In the genomic region with DNA sequence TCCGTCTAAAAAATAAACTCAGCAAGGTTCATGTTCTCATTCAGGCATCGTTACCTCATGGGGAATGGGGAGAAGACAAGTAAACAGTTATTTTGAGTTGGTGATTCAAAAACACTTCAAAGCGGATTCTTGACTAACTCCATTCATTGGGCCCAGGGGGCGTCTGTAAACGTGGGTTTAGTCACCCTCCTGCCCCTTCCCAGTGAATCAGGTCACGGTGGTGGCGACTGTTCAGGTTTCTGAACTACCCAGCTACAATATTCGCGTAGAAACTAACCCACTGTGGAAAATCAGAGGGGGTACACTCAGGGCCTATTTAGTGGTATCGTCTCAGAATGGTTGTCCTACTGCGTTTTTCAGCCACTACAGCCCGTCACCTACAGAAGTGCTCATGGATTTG, we compare ENCODE assay signal across 12 cellular contexts. TPM values are rescaled to one million over a fixed set of nuclear protein-coding genes. Genes with fewer than 3 reads are reported as not detected.
DNase-seq lines count a peak whose midpoint lies in the region; ATAC-seq and TF ChIP-seq lines count a peak whose summit lies in the region.
"Had no signal": no experiment of that assay in that cellular context is flagged by ENCODE, and none has a peak within 500 bp of the region (broad histone marks: within the 10 kb centered on the region; RNA-seq: fewer than 3 reads in every experiment).

No MANE protein-coding gene starts in this region.

- BruUV-seq in A673 (replicated peaks; lab: Mats Ljungman, UMichigan) = no TSS peak

- H3K9me3 Mint-ChIP-seq in GM23338 = peaks cover 10% of the 10 kb centered on the region
- H3K9me3 Mint-ChIP-seq in brain = peaks cover 4 to 23% (median 14%) of the 10 kb centered on the region in 5 experiments
- peaks cover 0 to 25% (median 2%) of the 10 kb centered on the region in 11 donors for H3K9me3 Mint-ChIP-seq in naive thymus-derived CD4-positive, alpha-beta T cell

- ATAC-seq in GM23338 = no peak
- no peak for ATAC-seq in naive thymus-derived CD4-positive, alpha-beta T cell
- no peak for ATAC-seq in HG02870 (IDR thresholded peaks at IDR 0.05; ENCODE audit: unreplicated experiment)
- no peak for ATAC-seq in GM21737 (IDR thresholded peaks at IDR 0.05; ENCODE audit: unreplicated experiment)

- no peaks in the 10 kb centered on the region for H4K20me1 ChIP-seq in GM23338 (replicated peaks; ENCODE audit: insufficient read depth)

- H3K27me3 Mint-ChIP-seq in GM23338 (ENCODE audit: insufficient read depth, low read depth, poor library complexity) (peaks cover 62% of the 10 kb centered on the region), brain (peaks cover 89% of the 10 kb centered on the region)
- peaks cover 34 to 70% (median 41%) of the 10 kb centered on the region in 5 donors for H3K27me3 Mint-ChIP-seq in naive thymus-derived CD4-positive, alpha-beta T cell

- H3K79me2 ChIP-seq in GM23338 (replicated peaks; ENCODE audit: insufficient read depth) = no peaks in the 10 kb centered on the region

- H3K36me3 Mint-ChIP-seq in GM23338 (ENCODE audit: low read depth) (peaks cover 6% of the 10 kb centered on the region; the same call in 2 of the 3 replicates), brain (no peaks in the 10 kb centered on the region)
- H3K36me3 Mint-ChIP-seq in naive thymus-derived CD4-positive, alpha-beta T cell = peaks cover 0 to 13% (median 0%) of the 10 kb centered on the region in 5 donors

- H3F3A ChIP-seq in GM23338 (replicated peaks; ENCODE audit: low read depth) = peaks cover 11% of the 10 kb centered on the region

- TF ChIP-seq CTCF in A673 (conservative IDR thresholded peaks at IDR 0.05; ENCODE audit: low read depth, low read length) (no peak), GM23338 (conservative IDR thresholded peaks at IDR 0.05; ENCODE audit: low read depth in 2 of 2) (no peak), brain (conservative IDR thresholded peaks at IDR 0.05) (no peak)

- POLR2A ChIA-PET in A673 (lab: Charles Lee; ENCODE audit: low non-redundant PET) = no interaction called here
- POLR2A ChIA-PET in naive thymus-derived CD4-positive, alpha-beta T cell (lab: Charles Lee) = interaction anchor here (0.6 to 1.2 kb wide), 2 partner anchors 56 to 58 kb away, joined by 3 to 6 read pairs; partner anchors contain the start of gene RNASE4

- H3K27ac ChIP-seq in A673 (ENCODE audit: low read depth, low read length, poor library complexity, severe bottlenecking) = no peak overlapping the region
- H3K27ac ChIP-seq in GM23338 (ENCODE audit: low read depth) = no peak overlapping the region
- no peak overlapping the region for H3K27ac ChIP-seq in naive thymus-derived CD4-positive, alpha-beta T cell (ENCODE audit: low read depth, low read length)

- CTCF ChIA-PET in A673 (lab: Charles Lee) = no interaction called here
- CTCF ChIA-PET in naive thymus-derived CD4-positive, alpha-beta T cell (lab: Charles Lee) = no interaction called here

- H3K9me3 ChIP-seq in A673 (ENCODE audit: low read depth, low read length, poor library complexity, severe bottlenecking) = no peaks in the 10 kb centered on the region
- H3K9me3 ChIP-seq in naive thymus-derived CD4-positive, alpha-beta T cell (ENCODE audit: control insufficient read depth in 2 of 3, low read length in 3 of 3) = no peaks in the 10 kb centered on the region

- intact Hi-C loops in A673 (cut with micrococcal nuclease; ENCODE audit: unreplicated experiment) = no loop called here
- intact Hi-C loops in naive thymus-derived CD4-positive, alpha-beta T cell (cut with micrococcal nuclease) = loop anchor here in 1 of 2 donors (10.0 kb wide), 1 partner anchor 349 kb away; no protein-coding TSS in a partner anchor

- H3K27me3 ChIP-seq in A673 (replicated peaks; ENCODE audit: insufficient read depth, low read depth, low read length, poor library complexity) (peaks cover 6% of the 10 kb centered on the region), GM23338 (ENCODE audit: insufficient read depth) (peaks cover 77% of the 10 kb centered on the region)
- no peaks in the 10 kb centered on the region for H3K27me3 ChIP-seq in naive thymus-derived CD4-positive, alpha-beta T cell (ENCODE audit: control insufficient read depth in 2 of 2, insufficient read depth in 2 of 2, low read length in 2 of 2)

- peaks cover 36% of the 10 kb centered on the region for H3K4me1 Mint-ChIP-seq in GM23338
- H3K4me1 Mint-ChIP-seq in brain = peaks cover 66% of the 10 kb centered on the region
- H3K4me1 Mint-ChIP-seq in naive thymus-derived CD4-positive, alpha-beta T cell = peaks cover 37 to 90% (median 84%) of the 10 kb centered on the region in 7 donors

- no peaks in the 10 kb centered on the region for H3K9me2 ChIP-seq in GM23338 (ENCODE audit: insufficient read depth)

- DNase-seq in A673 (ENCODE audit: low spot score) (no peak), GM23338 (ENCODE audit: low spot score) (no peak), 8988T (no peak)
- DNase-seq in naive thymus-derived CD4-positive, alpha-beta T cell = peak in 1 of 9 donors; percentile 23
- no peak for DNase-seq in activated CD8-positive, alpha-beta memory T cell treated with anti-CD3 and anti-CD28 coated beads, Interleukin-2, amount 50 U/mL, for 4 hours
- DNase-seq: kidney glomerular epithelial cell, NCI-H2081, posterior cingulate gyrus had no signal

- no peak overlapping the region for H3K27ac Mint-ChIP-seq in GM23338
- H3K27ac Mint-ChIP-seq in brain = no peak overlapping the region
- peak overlapping the region in 1 of 9 donors; percentile 82 for H3K27ac Mint-ChIP-seq in naive thymus-derived CD4-positive, alpha-beta T cell

- H2AFZ ChIP-seq in GM23338 = peak overlapping the region; percentile 82

- peak overlapping the region; percentile 81 for H3K4me2 ChIP-seq in GM23338

- peak overlapping the region; percentile 43 for H3K4me3 ChIP-seq in A673 (ENCODE audit: low read depth, low read length, poor library complexity, severe bottlenecking)
- H3K4me3 ChIP-seq in GM23338 = peak overlapping the region; percentile 81
- peak overlapping the region; percentile 46 for H3K4me3 ChIP-seq in naive thymus-derived CD4-positive, alpha-beta T cell (ENCODE audit: low read length)

- no peaks in the 10 kb centered on the region for H3K36me3 ChIP-seq in A673 (ENCODE audit: insufficient read depth, low read length, poor library complexity, severe bottlenecking)
- H3K36me3 ChIP-seq in GM23338 (ENCODE audit: insufficient read depth) = no peaks in the 10 kb centered on the region
- H3K36me3 ChIP-seq in naive thymus-derived CD4-positive, alpha-beta T cell (ENCODE audit: control insufficient read depth in 2 of 3, insufficient read depth in 3 of 3, low read length in 3 of 3) = no peaks in the 10 kb centered on the region

- H3K4me3 Mint-ChIP-seq in GM23338 (peak overlapping the region; percentile 92), brain (peak overlapping the region; percentile 80 to 89 (median 85))
- H3K4me3 Mint-ChIP-seq in naive thymus-derived CD4-positive, alpha-beta T cell = peak overlapping the region; percentile 20 to 92 (median 80)

- H3K4me1 ChIP-seq in A673 (ENCODE audit: insufficient read depth, low read length, poor library complexity, severe bottlenecking) (peaks cover 10% of the 10 kb centered on the region), GM23338 (ENCODE audit: insufficient read depth) (peaks cover 27% of the 10 kb centered on the region)
- H3K4me1 ChIP-seq in naive thymus-derived CD4-positive, alpha-beta T cell (ENCODE audit: control insufficient read depth in 2 of 2, insufficient read depth in 2 of 2, low read length in 2 of 2) = peaks cover 0 to 32% of the 10 kb centered on the region in 2 donors

TF ChIP-seq in GM23338, 12 proteins besides CTCF, POLR2A, EP300 and RAD21 (continues in another document):
- TF ChIP-seq STAT1 (IDR thresholded peaks at IDR 0.05; ENCODE audit: unreplicated experiment) = no peak
- no peak for TF ChIP-seq EZH2phosphoT487 (IDR thresholded peaks at IDR 0.05; ENCODE audit: unreplicated experiment)
- no peak for TF ChIP-seq ETS1 (IDR thresholded peaks at IDR 0.05)
- no peak for TF ChIP-seq JUNB (IDR thresholded peaks at IDR 0.05; ENCODE audit: unreplicated experiment)

RNA-seq across cellular contexts. Expression of gene OR6S1, which starts 15.2 kb away (rescaled TPM):
- not detected in 2 replicates for total RNA-seq in A673 (2021)
- total RNA-seq in GM23338 (2014; rRNA removed; shearing (Covaris generic)) = not detected in 2 replicates
- not detected in 2 replicates for polyA plus RNA-seq in GM23338 (2016; fragmentation: Nextera tagmentation; extraction: Ambion mirVana)
- not detected for polyA plus RNA-seq in brain (ENCODE audit: insufficient read depth, low read depth, low replicate concordance)
- not detected for total RNA-seq in naive thymus-derived CD4-positive, alpha-beta T cell
- not detected for polyA plus RNA-seq in naive thymus-derived CD4-positive, alpha-beta T cell
- total RNA-seq: RPMI7951 had no signal

RNA-seq across cellular contexts. Expression of gene RNASE12, which starts 35.1 kb away (rescaled TPM):
- not detected in 2 replicates for total RNA-seq in A673 (2021)
- total RNA-seq in GM23338 (2014; rRNA removed; shearing (Covaris generic)) = not detected in 2 replicates
- polyA plus RNA-seq in GM23338 (2016; fragmentation: Nextera tagmentation; extraction: Ambion mirVana) (not detected in 2 replicates), brain (ENCODE audit: insufficient read depth, low read depth, low replicate concordance) (not detected)
- not detected for total RNA-seq in naive thymus-derived CD4-positive, alpha-beta T cell
- polyA plus RNA-seq in naive thymus-derived CD4-positive, alpha-beta T cell = not detected
- total RNA-seq: RPMI7951 had no signal

RNA-seq across cellular contexts. Expression of gene RNASE11, which starts 38.5 kb away (rescaled TPM):
- not detected in 2 replicates for total RNA-seq in A673 (2021)
- not detected in 2 replicates for total RNA-seq in GM23338 (2014; rRNA removed; shearing (Covaris generic))
- not detected in 2 replicates for polyA plus RNA-seq in GM23338 (2016; fragmentation: Nextera tagmentation; extraction: Ambion mirVana)
- polyA plus RNA-seq in brain (ENCODE audit: insufficient read depth, low read depth, low replicate concordance) = not detected
- not detected for total RNA-seq in naive thymus-derived CD4-positive, alpha-beta T cell
- polyA plus RNA-seq in naive thymus-derived CD4-positive, alpha-beta T cell = not detected
- total RNA-seq: RPMI7951 had no signal

RNA-seq across cellular contexts. Expression of gene RNASE4, which starts 58.1 kb away (rescaled TPM):
- 0.75 and 1.8 TPM in 2 replicates for total RNA-seq in A673 (2021)
- total RNA-seq in GM23338 (2014; rRNA removed; shearing (Covaris generic)) = 1.6 and 2.0 TPM in 2 replicates
- polyA plus RNA-seq in GM23338 (2016; fragmentation: Nextera tagmentation; extraction: Ambion mirVana) (0.29 and 0.45 TPM in 2 replicates), brain (ENCODE audit: insufficient read depth, low read depth, low replicate concordance) (1.2 TPM)
- 1 to 10 TPM in 1 of 5 experiments, under 1 TPM in 4; 0.17 to 4.2 (median 0.43) TPM for total RNA-seq in naive thymus-derived CD4-positive, alpha-beta T cell
- polyA plus RNA-seq in naive thymus-derived CD4-positive, alpha-beta T cell = under 1 TPM in 1 of 2 donors, not detected in 1; 0.83 TPM
